Comparison of ENCODE assay signal across 8 cellular contexts in genomic region chr21:45403825-45404725, GRCh38. TPM values are rescaled to one million over a fixed set of nuclear protein-coding genes. Genes with fewer than 3 reads are reported as not detected.
DNase-seq lines count a peak whose midpoint lies in the region; ATAC-seq and TF ChIP-seq lines count a peak whose summit lies in the region.

No MANE protein-coding gene starts in this region.

- H3K79me2 ChIP-seq in osteoblast (ENCODE audit: insufficient read depth, low read length), result no peaks in the 10 kb centered on the region

- H3K4me3 ChIP-seq in SJSA1 (peak overlapping the region; percentile 29), fibroblast of mammary gland (ENCODE audit: control insufficient read depth, low read depth, low read length) (peak overlapping the region; percentile 36), osteoblast (ENCODE audit: insufficient read depth, low read length) (peak overlapping the region; percentile 33)

- H3K4me1 ChIP-seq in SJSA1 (replicated peaks) (peaks cover 17% of the 10 kb centered on the region), osteoblast (ENCODE audit: insufficient read depth, low read length) (no peaks in the 10 kb centered on the region)

- DNase-seq in Caki2 (ENCODE audit: low read depth), result peak; percentile 62
- no peak for DNase-seq in SJSA1 (ENCODE audit: low read depth in 1 of 2, low spot score in 2 of 2)
- DNase-seq in fibroblast of mammary gland (ENCODE audit: low read depth), result peak; percentile 58
- DNase-seq in osteoblast (ENCODE audit: insufficient read length, low spot score, missing footprints), result peak; percentile 93
- no peak for DNase-seq in SKM-1 (lab: John Stamatoyannopoulos, UW; ENCODE audit: unreplicated experiment)
- DNase-seq in medulla oblongata (ENCODE audit: extremely low spot score), result no peak
- DNase-seq in cerebellar cortex (ENCODE audit: low spot score), result no peak

- peak overlapping the region; percentile 53 for H3K4me2 ChIP-seq in osteoblast (ENCODE audit: insufficient read depth, low read length)

- in situ Hi-C loops in Caki2 (cut with HindIII; ENCODE audit: low pct_unique_long_range_greater_than_20kb, low sequenced_read_pairs), result no loop called here

- H2AFZ ChIP-seq in osteoblast (ENCODE audit: low read length), result no peak overlapping the region

- H4K20me1 ChIP-seq in osteoblast (ENCODE audit: insufficient read depth, low read length), result no peaks in the 10 kb centered on the region

- ATAC-seq in GM21447 (IDR thresholded peaks at IDR 0.05; ENCODE audit: unreplicated experiment), result no peak

- H3K9me3 ChIP-seq in SJSA1 (replicated peaks), result peaks cover 16% of the 10 kb centered on the region
- H3K9me3 ChIP-seq in osteoblast (ENCODE audit: low read depth, low read length), result peaks cover 2% of the 10 kb centered on the region

- TF ChIP-seq CTCF in fibroblast of mammary gland (conservative IDR thresholded peaks at IDR 0.05; ENCODE audit: control insufficient read depth, insufficient read depth, low read depth, low read length), result no peak
- TF ChIP-seq CTCF in osteoblast (IDR thresholded peaks at IDR 0.05; ENCODE audit: extremely low read depth, low read depth, low read length), result no peak

- H3K27me3 ChIP-seq in SJSA1 (replicated peaks), result peaks cover 9% of the 10 kb centered on the region; the same call in 1 of the 2 replicates
- H3K27me3 ChIP-seq in osteoblast (ENCODE audit: insufficient read depth, low read length), result peaks cover 32% of the 10 kb centered on the region

- no peak overlapping the region for H3K27ac ChIP-seq in SJSA1
- H3K27ac ChIP-seq in osteoblast (ENCODE audit: low read depth, low read length), result no peak overlapping the region

- H3K36me3 ChIP-seq in SJSA1 (peaks cover 7% of the 10 kb centered on the region; the same call in 1 of the 2 replicates), osteoblast (ENCODE audit: insufficient read depth, low read length) (no peaks in the 10 kb centered on the region)

RNA-seq across cellular contexts. Expression of gene COL18A1, which starts 0.9 kb away (rescaled TPM):
- 809 and 838 TPM in 2 replicates for total RNA-seq in Caki2 (2014; rRNA removed; shearing (Covaris generic); ENCODE audit: low replicate concordance)
- total RNA-seq in SJSA1 (2014; rRNA removed; shearing (Covaris generic)), result 55.9 TPM in 2 replicates
- 8.3 and 8.8 TPM in 2 replicates for total RNA-seq in osteoblast

Comparison
In these comparisons a context has a peak if more than half of its experiments do, and no peak if none do; other contexts are left out.
1. DNase-seq: peak in Caki2 (single experiment), fibroblast of mammary gland (single experiment) and osteoblast (single experiment); none in SJSA1 (0 of 2), SKM-1 (single experiment), medulla oblongata (single experiment) and cerebellar cortex (single experiment).
2. RNA of gene COL18A1, which starts 0.9 kb away (total RNA-seq): 809 to 838 TPM in Caki2; 55.9 TPM in SJSA1 and 8.3 to 8.8 TPM in osteoblast; every median in the first group is over 10 times any median in the second.
3. Peak in every context shown above with its lines, with median percentiles within 50 percentile points of each other: H3K4me3 ChIP-seq.